Comparison of ENCODE assay signal across 8 cellular contexts in genomic region chr14:69398053-69398817, GRCh38.
DNase-seq lines count a peak whose midpoint lies in the region; ATAC-seq and TF ChIP-seq lines count a peak whose summit lies in the region.

Gene ERH (minus strand): TSS chr14:69398299. CDS start chr14:69398233, 66 bp downstream.
Gene SLC39A9 (plus strand): TSS chr14:69398692. CDS start chr14:69399370, 678 bp downstream.

- TF ChIP-seq CTCF in MM.1S (IDR thresholded peaks at IDR 0.05; ENCODE audit: low read length), result no peak
- TF ChIP-seq CTCF in nephron progenitor cell (IDR thresholded peaks at IDR 0.05), result no peak

- no peaks in the 10 kb centered on the region for H3K27me3 Mint-ChIP-seq in nephron progenitor cell (ENCODE audit: low read depth, poor library complexity)
- H3K27me3 Mint-ChIP-seq in stimulated activated naive CD8-positive, alpha-beta T cell treated with anti-CD3 and anti-CD28 coated beads, Interleukin-15, amount 100 ng/mL, for 72 hours, result no peaks in the 10 kb centered on the region

- peaks cover 19% of the 10 kb centered on the region for H3K36me3 ChIP-seq in ES-I3 (ENCODE audit: insufficient read depth, low read length)
- peaks cover 37% of the 10 kb centered on the region for H3K36me3 ChIP-seq in HAP-1 (replicated peaks)
- no peaks in the 10 kb centered on the region for H3K36me3 ChIP-seq in MM.1S (replicated peaks; ENCODE audit: insufficient read depth, low read length)

- H3K27ac Mint-ChIP-seq in nephron progenitor cell, result peak within 1 kb of the TSS; percentile 100
- H3K27ac Mint-ChIP-seq in stimulated activated naive CD8-positive, alpha-beta T cell treated with anti-CD3 and anti-CD28 coated beads, Interleukin-15, amount 100 ng/mL, for 72 hours, result peak within 1 kb of the TSS; percentile 98 to 100

- peak within 1 kb of the TSS; percentile 95 for H3K4me3 Mint-ChIP-seq in nephron progenitor cell
- H3K4me3 Mint-ChIP-seq in stimulated activated naive CD8-positive, alpha-beta T cell treated with anti-CD3 and anti-CD28 coated beads, Interleukin-15, amount 100 ng/mL, for 72 hours, result peak within 1 kb of the TSS; percentile 88 to 96

- peak; percentile 95 for ATAC-seq in stimulated activated naive CD8-positive, alpha-beta T cell treated with anti-CD3 and anti-CD28 coated beads, Interleukin-15, amount 100 ng/mL, for 72 hours

- H3K9me3 Mint-ChIP-seq in nephron progenitor cell, result no peaks in the 10 kb centered on the region
- no peaks in the 10 kb centered on the region for H3K9me3 Mint-ChIP-seq in stimulated activated naive CD8-positive, alpha-beta T cell treated with anti-CD3 and anti-CD28 coated beads, Interleukin-15, amount 100 ng/mL, for 72 hours

- H3K4me3 ChIP-seq in HAP-1, result peak within 1 kb of the TSS; percentile 80
- H3K4me3 ChIP-seq in MM.1S (ENCODE audit: low read length), result peak within 1 kb of the TSS; percentile 86

- peak within 1 kb of the TSS; percentile 78 for H3K27ac ChIP-seq in MM.1S (ENCODE audit: low read length)

- H3K4me1 ChIP-seq in ES-I3 (ENCODE audit: insufficient read depth, low read length), result peaks cover 5% of the 10 kb centered on the region
- peaks cover 25% of the 10 kb centered on the region for H3K4me1 ChIP-seq in HAP-1
- peaks cover 11% of the 10 kb centered on the region; the same call in 1 of the 2 replicates for H3K4me1 ChIP-seq in MM.1S (ENCODE audit: low read length)

- H3K79me2 ChIP-seq in MM.1S (ENCODE audit: low read length), result peaks cover 94% of the 10 kb centered on the region

- H3K36me3 Mint-ChIP-seq in nephron progenitor cell (ENCODE audit: low read depth), result peaks cover 47% of the 10 kb centered on the region

- DNase-seq in HAP-1 (ENCODE audit: low spot score in 2 of 2), result peak; percentile 93 to 95
- DNase-seq in MM.1S, result peak; percentile 92
- DNase-seq in SIG-M5 (lab: John Stamatoyannopoulos, UW), result peak; percentile 77
- DNase-seq in activated gamma-delta T cell (lab: John Stamatoyannopoulos, UW), result peak; percentile 76
- DNase-seq in fibroblast of the conjunctiva (ENCODE audit: low read depth), result peak; percentile 94
- peak; percentile 92 for DNase-seq in nephron progenitor cell
- DNase-seq in stimulated activated naive CD8-positive, alpha-beta T cell treated with anti-CD3 and anti-CD28 coated beads, Interleukin-15, amount 100 ng/mL, for 72 hours, result peak; percentile 88 to 94

- H3K9me3 ChIP-seq in ES-I3 (ENCODE audit: control insufficient read depth, insufficient read depth, low read length), result no peaks in the 10 kb centered on the region
- H3K9me3 ChIP-seq in HAP-1, result no peaks in the 10 kb centered on the region
- H3K9me3 ChIP-seq in MM.1S (replicated peaks; ENCODE audit: insufficient read depth, low read length), result no peaks in the 10 kb centered on the region

- peaks cover 56% of the 10 kb centered on the region for H3K4me1 Mint-ChIP-seq in nephron progenitor cell
- H3K4me1 Mint-ChIP-seq in stimulated activated naive CD8-positive, alpha-beta T cell treated with anti-CD3 and anti-CD28 coated beads, Interleukin-15, amount 100 ng/mL, for 72 hours, result peaks cover 62% of the 10 kb centered on the region

- peak within 1 kb of the TSS; percentile 77 for H2AFZ ChIP-seq in MM.1S (ENCODE audit: low read length)

- no peaks in the 10 kb centered on the region for H3K9me2 ChIP-seq in MM.1S (replicated peaks; ENCODE audit: insufficient read depth, low read length)

- no peaks in the 10 kb centered on the region for H3F3A ChIP-seq in MM.1S (ENCODE audit: insufficient read depth, low read length)

- H4K20me1 ChIP-seq in MM.1S (ENCODE audit: insufficient read depth, low read length), result no peaks in the 10 kb centered on the region; the same call in 1 of the 2 replicates

- H3K27me3 ChIP-seq in HAP-1 (ENCODE audit: low read depth), result no peaks in the 10 kb centered on the region
- H3K27me3 ChIP-seq in MM.1S (replicated peaks; ENCODE audit: insufficient read depth, low read length), result no peaks in the 10 kb centered on the region

- H3K9ac ChIP-seq in ES-I3 (ENCODE audit: low read depth, low read length), result peak within 1 kb of the TSS; percentile 74
- H3K9ac ChIP-seq in MM.1S (ENCODE audit: low read length), result peak within 1 kb of the TSS; percentile 94

- peak within 1 kb of the TSS; percentile 72 for H3K4me2 ChIP-seq in MM.1S (ENCODE audit: low read depth, low read length)

- in situ Hi-C loops in HAP-1 (cut with MboI; ENCODE audit: low sequenced_read_pairs), result no loop called here

Comparison
In these comparisons a context has a peak if more than half of its experiments do, and no peak if none do; other contexts are left out.
1. Peak in every context shown above with its lines: DNase-seq, ATAC-seq, H3K4me3 ChIP-seq and H3K27ac ChIP-seq.